13 cellular contexts compared by ENCODE assay signal in genomic region chr1:26409191-26409751, GRCh38. TPM values are rescaled to one million over a fixed set of nuclear protein-coding genes. Genes with fewer than 3 reads are reported as not detected.
DNase-seq lines count a peak whose midpoint lies in the region; ATAC-seq and TF ChIP-seq lines count a peak whose summit lies in the region.
"Had no signal": no experiment of that assay in that cellular context is flagged by ENCODE, and none has a peak within 500 bp of the region (broad histone marks: within the 10 kb centered on the region; RNA-seq: fewer than 3 reads in every experiment).

No MANE protein-coding gene starts in this region.

- intact Hi-C loops in CD4-positive, alpha-beta T cell (cut with DNase I, micrococcal nuclease) = loop anchor here in 1 of 2 experiments (2.0 kb wide), 1 partner anchor 34 kb away; no protein-coding TSS in a partner anchor
- intact Hi-C loops in posterior vena cava (cut with DNase I) (no loop called here), colonic mucosa (cut with DNase I) (no loop called here)

- no peak overlapping the region for H3K9ac ChIP-seq in colonic mucosa (ENCODE audit: low read depth in 2 of 2, low read length in 2 of 2)

- no peaks in the 10 kb centered on the region for H3K4me1 ChIP-seq in colonic mucosa

- no peak for ATAC-seq in CD4-positive, alpha-beta T cell (ENCODE audit: poor library complexity)
- no peak for ATAC-seq in HG03469 (IDR thresholded peaks at IDR 0.05; ENCODE audit: unreplicated experiment)

- H3K4me3 ChIP-seq in H7 (ENCODE audit: insufficient read depth, low read depth, low read length) = peak overlapping the region; percentile 44
- no peak overlapping the region for H3K4me3 ChIP-seq in colonic mucosa
- H3K4me3 ChIP-seq: tibial nerve had no signal

- TF ChIP-seq CTCF in CD4-positive, alpha-beta T cell (IDR thresholded peaks at IDR 0.05) = no peak
- no peak for TF ChIP-seq CTCF in colonic mucosa (IDR thresholded peaks at IDR 0.05)

- peaks cover 14% of the 10 kb centered on the region for H3K36me3 ChIP-seq in H7 (replicated peaks; ENCODE audit: control insufficient read depth, insufficient read depth, low read length)
- H3K36me3 ChIP-seq in colonic mucosa = no peaks in the 10 kb centered on the region
- H3K36me3 ChIP-seq: tibial nerve had no signal

- H3K9me3 ChIP-seq in CD4-positive, alpha-beta T cell (ENCODE audit: control insufficient read depth, low read length) = no peaks in the 10 kb centered on the region
- no peaks in the 10 kb centered on the region for H3K9me3 ChIP-seq in colonic mucosa
- H3K9me3 ChIP-seq: tibial nerve had no signal

- H3K27me3 Mint-ChIP-seq in CD4-positive, alpha-beta T cell = peaks cover 65% of the 10 kb centered on the region

- CTCF ChIA-PET in CD4-positive, alpha-beta T cell (lab: Charles Lee) = interaction anchor here (1.2 kb wide), 1 partner anchor 240 kb away, joined by 3 read pairs; the partner anchor contains the start of gene ZNF593

- peaks cover 30% of the 10 kb centered on the region for H3K4me1 Mint-ChIP-seq in CD4-positive, alpha-beta T cell (ENCODE audit: low read depth)

- H3K27ac Mint-ChIP-seq in CD4-positive, alpha-beta T cell = no peak overlapping the region

- no peaks in the 10 kb centered on the region for H3K36me3 Mint-ChIP-seq in CD4-positive, alpha-beta T cell (ENCODE audit: low read depth)

- peaks cover 2% of the 10 kb centered on the region for H3K9me3 Mint-ChIP-seq in CD4-positive, alpha-beta T cell

- no peak for DNase-seq in CD4-positive, alpha-beta T cell
- DNase-seq in H7 (peak; percentile 57), UCSD-AML1 (lab: John Stamatoyannopoulos, UW; ENCODE audit: unreplicated experiment) (peak; percentile 50), islet precursor cell (peak; percentile 89), posterior vena cava (ENCODE audit: low spot score) (no peak), colonic mucosa (no peak)
- DNase-seq in stimulated activated CD4-positive, alpha-beta T cell treated with anti-CD3 and anti-CD28 coated beads, Interleukin-15, amount 100 ng/mL, for 24 hours = no peak

- POLR2A ChIA-PET in CD4-positive, alpha-beta T cell (lab: Charles Lee) = interaction anchor here (0.6 to 1.0 kb wide), 2 partner anchors 13 to 122 kb away, joined by 3 read pairs; no protein-coding TSS in a partner anchor

- H3K27ac ChIP-seq in CD4-positive, alpha-beta T cell (ENCODE audit: low read depth, low read length) = no peak overlapping the region
- no peak overlapping the region for H3K27ac ChIP-seq in colonic mucosa
- H3K27ac ChIP-seq: tibial nerve had no signal

- H3K27me3 ChIP-seq in CD4-positive, alpha-beta T cell (ENCODE audit: control insufficient read depth, insufficient read depth, low read length) = peaks cover 60% of the 10 kb centered on the region
- H3K27me3 ChIP-seq in H7 (ENCODE audit: control insufficient read depth, insufficient read depth, low read length) (no peaks in the 10 kb centered on the region), colonic mucosa (peaks cover 37% of the 10 kb centered on the region)

- peak overlapping the region; percentile 49 for H3K4me3 Mint-ChIP-seq in CD4-positive, alpha-beta T cell

RNA-seq across cellular contexts. Expression of gene LIN28A, which starts 1.3 kb away (rescaled TPM):
- not detected for total RNA-seq in CD4-positive, alpha-beta T cell
- total RNA-seq in H7 (2014; rRNA removed; shearing (Covaris generic)) = 863 and 868 TPM in 2 replicates
- total RNA-seq in posterior vena cava (not detected), colonic mucosa (1 to 10 TPM in 1 of 2 donors, not detected in 1; 1.4 TPM)
- total RNA-seq: frontal cortex, HT-29, liver, renal cortical epithelial cell, tibial nerve had no signal

RNA-seq across cellular contexts. Expression of gene DHDDS, which starts 22.9 kb away (rescaled TPM):
- total RNA-seq in CD4-positive, alpha-beta T cell = 10 to 100 TPM; 26.3 to 26.8 TPM
- 52.9 and 60.0 TPM in 2 replicates for total RNA-seq in H7 (2014; rRNA removed; shearing (Covaris generic))
- total RNA-seq in posterior vena cava (10 to 100 TPM; 43.3 to 45.2 TPM), colonic mucosa (10 to 100 TPM; 83.5 to 88.5 TPM)

RNA-seq across cellular contexts. Expression of gene ZNF683, which starts 36.7 kb away (rescaled TPM):
- total RNA-seq in CD4-positive, alpha-beta T cell = under 1 TPM in 1 of 2 experiments, not detected in 1; 0.41 TPM
- total RNA-seq in H7 (2014; rRNA removed; shearing (Covaris generic)) = not detected in 2 replicates
- total RNA-seq in posterior vena cava (not detected), colonic mucosa (under 1 TPM in 1 of 2 donors, not detected in 1; 0.47 TPM)
- total RNA-seq: frontal cortex, HT-29, renal cortical epithelial cell, tibial nerve had no signal

RNA-seq across cellular contexts. Expression of gene CRYBG2, which starts 55.3 kb away (rescaled TPM):
- 1 to 10 TPM; 1.3 to 1.4 TPM for total RNA-seq in CD4-positive, alpha-beta T cell
- 7.9 and 8.7 TPM in 2 replicates for total RNA-seq in H7 (2014; rRNA removed; shearing (Covaris generic))
- under 1 TPM in 1 of 2 donors, not detected in 1; 0.52 TPM for total RNA-seq in posterior vena cava
- 10 to 100 TPM; 12.8 to 30.3 TPM for total RNA-seq in colonic mucosa

Comparison
In these comparisons a context has a peak if more than half of its experiments do, and no peak if none do; other contexts are left out.
1. DNase-seq: peak in H7 (single experiment), UCSD-AML1 (single experiment) and islet precursor cell (single experiment); none in CD4-positive, alpha-beta T cell (0 of 10), posterior vena cava (single experiment), colonic mucosa (single experiment) and stimulated activated CD4-positive, alpha-beta T cell treated with anti-CD3 and anti-CD28 coated beads, Interleukin-15, amount 100 ng/mL, for 24 hours (single experiment).
2. RNA of gene LIN28A, which starts 1.3 kb away (total RNA-seq): 863 to 868 TPM in H7; 1.4 TPM in colonic mucosa, not detected in CD4-positive, alpha-beta T cell and not detected in posterior vena cava; every median in the first group is over 100 times any median in the second.